ENCODE assay signal across 1 cellular context in the genomic region with DNA sequence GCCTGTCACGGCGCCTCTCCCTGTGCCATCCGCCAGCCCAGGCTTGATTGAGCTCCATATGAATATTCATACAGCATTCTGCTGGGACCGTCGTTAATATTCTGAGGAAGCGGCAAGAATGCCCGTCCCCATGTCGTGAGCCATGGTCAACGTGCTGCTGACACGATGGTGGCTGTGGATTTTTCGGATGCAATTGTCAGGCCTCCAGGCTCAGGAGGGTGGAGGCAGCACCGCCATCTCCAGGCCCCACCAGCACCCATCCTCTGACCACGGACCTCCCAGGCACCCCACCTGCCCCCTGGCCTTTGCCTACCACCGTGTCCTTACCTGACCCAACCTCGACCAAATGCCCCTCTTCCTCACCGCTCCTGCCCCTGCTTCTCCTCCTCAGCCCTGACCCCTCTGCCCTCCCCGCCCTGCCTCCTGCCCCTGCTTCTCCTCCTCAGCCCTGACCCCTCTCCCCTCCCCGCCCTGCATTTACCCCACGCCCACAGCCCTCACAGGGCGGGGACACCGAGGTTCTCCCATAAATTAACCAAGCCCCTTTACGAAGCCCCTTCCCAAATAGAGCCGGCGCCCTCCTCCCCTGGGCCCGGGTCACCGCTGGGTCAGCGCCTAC.
TF ChIP-seq lines count a peak whose summit lies in the region.

No MANE protein-coding gene starts in this region.

TF ChIP-seq in HepG2, 621 proteins besides CTCF, POLR2A, EP300 and RAD21:
- no peak for TF ChIP-seq TBX2 (CRISPR knock-in tag; IDR thresholded peaks at IDR 0.05; ENCODE audit: borderline replicate concordance)
